7 cellular contexts compared by ENCODE assay signal in genomic region chr21:39348040-39348354, GRCh38. TPM values are rescaled to one million over a fixed set of nuclear protein-coding genes. Genes with fewer than 3 reads are reported as not detected.
DNase-seq lines count a peak whose midpoint lies in the region; ATAC-seq, FAIRE-seq and TF ChIP-seq lines count a peak whose summit lies in the region.

No MANE protein-coding gene starts in this region.

- no peaks in the 10 kb centered on the region for H3K27me3 ChIP-seq in muscle layer of duodenum (ENCODE audit: low read depth, low read length)

- DNase-seq in LHCN-M2 (ENCODE audit: low read depth), result peak; percentile 32
- DNase-seq in cerebellar cortex (ENCODE audit: low spot score), result peak; percentile 48
- no peak for DNase-seq in NCI-H187 (lab: John Stamatoyannopoulos, UW)
- no peak for DNase-seq in H54 (ENCODE audit: insufficient read length, low spot score)
- no peak for DNase-seq in kidney tubule cell (ENCODE audit: low spot score)

- FAIRE-seq in H54 (lab: Jason Lieb, UNC), result no peak

- peak overlapping the region; percentile 87 to 90 for H3K4me3 ChIP-seq in muscle layer of duodenum (ENCODE audit: low read depth in 1 of 2, low read length in 2 of 2)

- H3K27ac ChIP-seq in muscle layer of duodenum (ENCODE audit: low read length), result peak overlapping the region; percentile 85

- no peaks in the 10 kb centered on the region for H3K9me3 ChIP-seq in muscle layer of duodenum (ENCODE audit: control insufficient read depth in 1 of 2, low read length in 2 of 2)

- peaks cover 8 to 27% of the 10 kb centered on the region in 2 donors for H3K4me1 ChIP-seq in muscle layer of duodenum (ENCODE audit: control insufficient read depth in 1 of 2, insufficient read depth in 2 of 2, low read length in 2 of 2)

- ATAC-seq in GM19452 (IDR thresholded peaks at IDR 0.05; ENCODE audit: unreplicated experiment), result peak; percentile 1

- TF ChIP-seq POLR2A in H54 (IDR thresholded peaks at IDR 0.05; ENCODE audit: low read depth, low read length), result no peak

- H3K36me3 ChIP-seq in muscle layer of duodenum (ENCODE audit: control insufficient read depth in 1 of 2, insufficient read depth in 2 of 2, low read length in 2 of 2), result peaks cover 9 to 10% of the 10 kb centered on the region in 2 donors

RNA-seq across cellular contexts. Expression of gene HMGN1, which starts 0.9 kb away (rescaled TPM):
- 325 and 326 TPM in 2 replicates for total RNA-seq in LHCN-M2 (2014; rRNA removed)
- polyA plus RNA-seq in LHCN-M2 (2012), result 289 TPM

RNA-seq across cellular contexts. Expression of gene BRWD1, which starts 34.6 kb away (rescaled TPM):
- 20.5 and 23.1 TPM in 2 replicates for total RNA-seq in LHCN-M2 (2014; rRNA removed)
- polyA plus RNA-seq in LHCN-M2 (2012), result 4.5 TPM

Comparison
In these comparisons a context has a peak if more than half of its experiments do, and no peak if none do; other contexts are left out.
1. DNase-seq: peak in LHCN-M2 (single experiment) and cerebellar cortex (single experiment); none in NCI-H187 (0 of 2), H54 (single experiment) and kidney tubule cell (single experiment).